23 cellular contexts compared by ENCODE assay signal in the genomic region with DNA sequence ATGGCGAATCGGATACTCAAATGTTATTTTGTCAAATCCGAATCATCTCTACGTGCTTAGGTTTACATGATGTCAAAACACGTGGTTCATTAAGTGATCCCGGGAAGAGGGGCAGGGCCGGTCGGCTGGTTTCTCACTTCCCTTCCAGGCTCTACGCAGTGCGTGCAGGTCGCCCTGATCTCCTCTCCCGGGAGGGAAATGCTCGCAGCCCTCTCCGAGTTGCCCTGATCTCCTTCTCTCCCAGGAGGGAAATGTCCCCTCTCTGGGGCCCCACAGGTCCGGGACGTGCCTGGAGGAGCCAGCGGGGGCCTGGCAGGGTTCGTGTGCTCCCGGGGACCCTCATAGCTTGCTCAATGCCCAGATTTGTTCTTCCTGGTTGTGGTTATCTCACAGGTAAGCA.
"Had no signal": no experiment of that assay in that cellular context is flagged by ENCODE, and none has a peak within 500 bp of the region (broad histone marks: within the 10 kb centered on the region; RNA-seq: fewer than 3 reads in every experiment).

No MANE protein-coding gene starts in this region.

- H3K4me3 ChIP-seq: adrenal gland, ascending aorta, hepatocyte, neural progenitor cell, upper lobe of left lung had no signal

- H3K36me3 ChIP-seq: adrenal gland, ascending aorta, brain microvascular endothelial cell, neural progenitor cell, upper lobe of left lung, WERI-Rb-1 had no signal

- DNase-seq: activated CD4-positive, alpha-beta T cell treated with anti-CD3 and anti-CD28 coated beads for 1 hour; activated CD4-positive, alpha-beta T cell treated with anti-CD3 and anti-CD28 coated beads, Interleukin-2, amount 50 U/mL, for 1 hour; activated CD8-positive, alpha-beta T cell treated with anti-CD3 and anti-CD28 coated beads, Interleukin-2, amount 10 ng/mL, durations not matched to agents 7 days and 5 days; activated T-cell treated with anti-CD3 and anti-CD28 coated beads, Interleukin-2, amount 50 U/mL, for 24 hours; adrenal gland; brain microvascular endothelial cell; caudate nucleus; dermis blood vessel endothelial cell; effector CD8-positive, alpha-beta T cell; erythroblast; foreskin keratinocyte; mesenchymal stem cell; retina; stimulated activated CD4-positive, alpha-beta T cell treated with anti-CD3 and anti-CD28 coated beads, Interleukin-4, amount 100 ng/mL, for 24 hours; stimulated activated naive CD4-positive, alpha-beta T cell treated with Interleukin-2 at 50 U/mL for 16 hours; upper lobe of left lung; WERI-Rb-1 had no signal

- H3K27ac ChIP-seq: adrenal gland, ascending aorta, brain microvascular endothelial cell, foreskin keratinocyte, hepatocyte, neural progenitor cell, upper lobe of left lung, WERI-Rb-1 had no signal

- ATAC-seq: activated CD8-positive, alpha-beta T cell treated with anti-CD3 and anti-CD28 coated beads, Interleukin-2, amount 10 ng/mL, durations not matched to agents 7 days and 5 days; activated T-helper 17 cell treated with anti-CD3 and anti-CD28 coated beads, Interleukin-2, amount 50 U/mL, for 72 hours; foreskin keratinocyte had no signal

- H3K9me3 ChIP-seq: adrenal gland, ascending aorta, upper lobe of left lung had no signal

- H3K27me3 ChIP-seq: adrenal gland, ascending aorta, brain microvascular endothelial cell, foreskin keratinocyte, hepatocyte, upper lobe of left lung had no signal

- H3K4me3 Mint-ChIP-seq: activated CD8-positive, alpha-beta T cell treated with anti-CD3 and anti-CD28 coated beads, Interleukin-2, amount 10 ng/mL, durations not matched to agents 7 days and 5 days; activated naive CD8-positive, alpha-beta T cell; activated T-cell treated with anti-CD3 and anti-CD28 coated beads, Interleukin-2, amount 50 U/mL, for 24 hours; activated T-helper 17 cell treated with anti-CD3 and anti-CD28 coated beads, Interleukin-2, amount 50 U/mL, for 72 hours; neural progenitor cell had no signal

- H3K27ac Mint-ChIP-seq: activated CD8-positive, alpha-beta T cell treated with anti-CD3 and anti-CD28 coated beads, Interleukin-2, amount 10 ng/mL, durations not matched to agents 7 days and 5 days; activated naive CD8-positive, alpha-beta T cell; activated T-cell treated with anti-CD3 and anti-CD28 coated beads, Interleukin-2, amount 50 U/mL, for 24 hours; activated T-helper 17 cell treated with anti-CD3 and anti-CD28 coated beads, Interleukin-2, amount 50 U/mL, for 72 hours; progenitor cell of endocrine pancreas had no signal

- H3K9me3 Mint-ChIP-seq: neural progenitor cell had no signal

- H3K27me3 Mint-ChIP-seq: activated naive CD8-positive, alpha-beta T cell; activated T-cell treated with anti-CD3 and anti-CD28 coated beads, Interleukin-2, amount 50 U/mL, for 24 hours; activated T-helper 17 cell treated with anti-CD3 and anti-CD28 coated beads, Interleukin-2, amount 50 U/mL, for 72 hours had no signal

- H3K4me1 ChIP-seq: adrenal gland, ascending aorta, foreskin keratinocyte, neural progenitor cell, upper lobe of left lung had no signal
